Comparison of ENCODE assay signal across 25 cellular contexts in the genomic region with DNA sequence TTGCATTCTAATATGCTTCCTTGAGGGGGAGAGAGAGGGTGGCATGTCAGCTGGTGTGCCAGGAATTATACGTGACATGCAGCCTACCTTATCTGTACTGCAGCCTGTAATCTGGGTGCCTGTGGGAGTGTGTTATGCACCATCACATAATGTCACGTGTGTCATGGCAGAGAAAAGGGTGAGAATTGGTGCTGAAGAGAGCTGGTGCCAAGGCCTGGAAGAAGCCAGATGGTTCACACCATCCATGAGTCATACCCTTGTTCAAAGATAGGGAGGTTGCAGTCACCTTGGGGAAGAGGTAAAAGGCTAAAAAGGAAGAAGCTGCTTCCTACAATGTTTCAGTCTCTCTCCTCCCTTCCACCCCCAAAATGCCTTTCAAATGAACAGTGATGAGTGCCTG. TPM values are rescaled to one million over a fixed set of nuclear protein-coding genes. Genes with fewer than 3 reads are reported as not detected.
A peak's percentile ranks its signal among the peaks of the same experiment; 100 is the strongest.
DNase-seq lines count a peak whose midpoint lies in the region; ATAC-seq and TF ChIP-seq lines count a peak whose summit lies in the region.
"Had no signal": no experiment of that assay in that cellular context is flagged by ENCODE, and none has a peak within 500 bp of the region (broad histone marks: within the 10 kb centered on the region; RNA-seq: fewer than 3 reads in every experiment).

No MANE protein-coding gene starts in this region.

- peak overlapping the region; percentile 72 for H3K27ac Mint-ChIP-seq in activated CD4-positive, alpha-beta T cell treated with anti-CD3 and anti-CD28 coated beads for 36 hours
- H3K27ac Mint-ChIP-seq in activated CD4-positive, alpha-beta T cell treated with anti-CD3 and anti-CD28 coated beads, Interleukin-2, amount 10 ng/mL, durations not matched to agents 24 days and 14 days: no peak overlapping the region
- H3K27ac Mint-ChIP-seq in activated naive CD8-positive, alpha-beta T cell treated with anti-CD3 and anti-CD28 coated beads for 36 hours: peak overlapping the region; percentile 3
- peak overlapping the region in 7 of 9 donors; percentile 13 to 84 (median 57) for H3K27ac Mint-ChIP-seq in naive thymus-derived CD4-positive, alpha-beta T cell
- H3K27ac Mint-ChIP-seq: activated B cell treated with CpG ODN at 0.5 μM for 24 hours, GM23338, neural progenitor cell had no signal

- H2AFZ ChIP-seq in GM23248 (no peak overlapping the region), smooth muscle cell (ENCODE audit: low read depth) (no peak overlapping the region)
- H2AFZ ChIP-seq: GM23338, neural progenitor cell had no signal

- H3K9me3 ChIP-seq in GM23248 (ENCODE audit: low read depth) (no peaks in the 10 kb centered on the region), smooth muscle cell (replicated peaks; ENCODE audit: low read depth) (no peaks in the 10 kb centered on the region)
- no peaks in the 10 kb centered on the region for H3K9me3 ChIP-seq in naive thymus-derived CD4-positive, alpha-beta T cell (ENCODE audit: control insufficient read depth in 2 of 3, low read length in 3 of 3)
- H3K9me3 ChIP-seq: BLaER1, gastrocnemius medialis, psoas muscle, SJCRH30, suprapubic skin had no signal

- H3K9ac ChIP-seq in GM23248 (no peak overlapping the region), smooth muscle cell (ENCODE audit: low read depth) (no peak overlapping the region)
- H3K9ac ChIP-seq: BLaER1, neural progenitor cell had no signal

- H3K4me1 Mint-ChIP-seq in activated CD4-positive, alpha-beta T cell treated with anti-CD3 and anti-CD28 coated beads for 36 hours: peaks cover 43% of the 10 kb centered on the region
- H3K4me1 Mint-ChIP-seq in activated CD4-positive, alpha-beta T cell treated with anti-CD3 and anti-CD28 coated beads, Interleukin-2, amount 10 ng/mL, durations not matched to agents 24 days and 14 days: peaks cover 44% of the 10 kb centered on the region
- peaks cover 42% of the 10 kb centered on the region for H3K4me1 Mint-ChIP-seq in activated naive CD8-positive, alpha-beta T cell treated with anti-CD3 and anti-CD28 coated beads for 36 hours
- H3K4me1 Mint-ChIP-seq in naive thymus-derived CD4-positive, alpha-beta T cell: peaks cover 31 to 67% (median 53%) of the 10 kb centered on the region in 7 donors

- in situ Hi-C loops in GM23248 (cut with MboI): no loop called here

- H3K27me3 ChIP-seq in GM23248 (replicated peaks; ENCODE audit: insufficient read depth): no peaks in the 10 kb centered on the region
- H3K27me3 ChIP-seq in naive thymus-derived CD4-positive, alpha-beta T cell (ENCODE audit: control insufficient read depth in 2 of 2, insufficient read depth in 2 of 2, low read length in 2 of 2): no peaks in the 10 kb centered on the region
- H3K27me3 ChIP-seq in smooth muscle cell (ENCODE audit: low read depth): no peaks in the 10 kb centered on the region
- H3K27me3 ChIP-seq: BLaER1, gastrocnemius medialis, neural progenitor cell, SJCRH30, suprapubic skin had no signal

- no peaks in the 10 kb centered on the region; the same call in 1 of the 2 replicates for H3F3A ChIP-seq in GM23248 (ENCODE audit: insufficient read depth)
- no peaks in the 10 kb centered on the region for H3F3A ChIP-seq in smooth muscle cell (ENCODE audit: low read depth)

- peaks cover 42% of the 10 kb centered on the region for H3K36me3 ChIP-seq in GM23248 (ENCODE audit: low read depth)
- peaks cover 8 to 82% (median 41%) of the 10 kb centered on the region in 3 experiments for H3K36me3 ChIP-seq in naive thymus-derived CD4-positive, alpha-beta T cell (ENCODE audit: control insufficient read depth in 2 of 3, insufficient read depth in 3 of 3, low read length in 3 of 3)
- peaks cover 7% of the 10 kb centered on the region for H3K36me3 ChIP-seq in smooth muscle cell (ENCODE audit: low read depth)
- H3K36me3 ChIP-seq: neural progenitor cell had no signal

- H3K36me3 Mint-ChIP-seq in activated CD4-positive, alpha-beta T cell treated with anti-CD3 and anti-CD28 coated beads for 36 hours (ENCODE audit: low read depth): peaks cover 57% of the 10 kb centered on the region
- H3K36me3 Mint-ChIP-seq in activated CD4-positive, alpha-beta T cell treated with anti-CD3 and anti-CD28 coated beads, Interleukin-2, amount 10 ng/mL, durations not matched to agents 24 days and 14 days (ENCODE audit: low read depth): peaks cover 64% of the 10 kb centered on the region
- H3K36me3 Mint-ChIP-seq in activated naive CD8-positive, alpha-beta T cell treated with anti-CD3 and anti-CD28 coated beads for 36 hours: peaks cover 29% of the 10 kb centered on the region
- H3K36me3 Mint-ChIP-seq in naive thymus-derived CD4-positive, alpha-beta T cell: peaks cover 15 to 30% (median 28%) of the 10 kb centered on the region in 5 donors

- POLR2A ChIA-PET in activated CD4-positive, alpha-beta T cell treated with anti-CD3 and anti-CD28 coated beads for 36 hours (lab: Charles Lee): interaction anchor here (0.6 to 1.0 kb wide), 3 partner anchors 14 to 285 kb away, joined by 3 to 5 read pairs (median 3); no protein-coding TSS in a partner anchor
- POLR2A ChIA-PET in naive thymus-derived CD4-positive, alpha-beta T cell (lab: Charles Lee): interaction anchor here (1.3 kb wide), 1 partner anchor 18 kb away, joined by 4 read pairs; no protein-coding TSS in a partner anchor

- H3K4me1 ChIP-seq in GM23248 (ENCODE audit: insufficient read depth) (peaks cover 12% of the 10 kb centered on the region), smooth muscle cell (ENCODE audit: low read depth) (peaks cover 8% of the 10 kb centered on the region)
- H3K4me1 ChIP-seq in naive thymus-derived CD4-positive, alpha-beta T cell (ENCODE audit: control insufficient read depth in 2 of 2, insufficient read depth in 2 of 2, low read length in 2 of 2): peaks cover 3 to 14% of the 10 kb centered on the region in 2 donors

- H3K27ac ChIP-seq in GM23248: no peak overlapping the region
- no peak overlapping the region for H3K27ac ChIP-seq in naive thymus-derived CD4-positive, alpha-beta T cell (ENCODE audit: low read depth, low read length)
- no peak overlapping the region for H3K27ac ChIP-seq in smooth muscle cell (ENCODE audit: low read depth)
- H3K27ac ChIP-seq: BLaER1, epithelial cell of prostate, gastrocnemius medialis, neural progenitor cell, psoas muscle, SJCRH30, suprapubic skin had no signal

- no peaks in the 10 kb centered on the region for H3K27me3 Mint-ChIP-seq in activated CD4-positive, alpha-beta T cell treated with anti-CD3 and anti-CD28 coated beads for 36 hours
- no peaks in the 10 kb centered on the region for H3K27me3 Mint-ChIP-seq in activated CD4-positive, alpha-beta T cell treated with anti-CD3 and anti-CD28 coated beads, Interleukin-2, amount 10 ng/mL, durations not matched to agents 24 days and 14 days
- H3K27me3 Mint-ChIP-seq in activated naive CD8-positive, alpha-beta T cell treated with anti-CD3 and anti-CD28 coated beads for 36 hours: no peaks in the 10 kb centered on the region
- H3K27me3 Mint-ChIP-seq in naive thymus-derived CD4-positive, alpha-beta T cell: no peaks in the 10 kb centered on the region
- H3K27me3 Mint-ChIP-seq: activated B cell treated with CpG ODN at 0.5 μM for 24 hours had no signal

- intact Hi-C loops in activated CD4-positive, alpha-beta T cell treated with anti-CD3 and anti-CD28 coated beads for 36 hours (cut with DNase I, micrococcal nuclease): no loop called here
- intact Hi-C loops in activated CD4-positive, alpha-beta T cell treated with anti-CD3 and anti-CD28 coated beads, Interleukin-2, amount 10 ng/mL, durations not matched to agents 24 days and 14 days (cut with micrococcal nuclease): no loop called here
- intact Hi-C loops in naive thymus-derived CD4-positive, alpha-beta T cell (cut with micrococcal nuclease): no loop called here

- H3K4me2 ChIP-seq in GM23248 (ENCODE audit: unreplicated experiment) (no peak overlapping the region), smooth muscle cell (no peak overlapping the region)
- H3K4me2 ChIP-seq: BLaER1, GM23338, neural progenitor cell had no signal

- TF ChIP-seq CTCF in smooth muscle cell (IDR thresholded peaks at IDR 0.05; ENCODE audit: borderline replicate concordance, insufficient read depth, poor library complexity, severe bottlenecking): no peak

- DNase-seq in activated CD4-positive, alpha-beta T cell treated with anti-CD3 and anti-CD28 coated beads for 36 hours: peak; percentile 36
- DNase-seq in activated CD4-positive, alpha-beta T cell treated with anti-CD3 and anti-CD28 coated beads, Interleukin-2, amount 10 ng/mL, durations not matched to agents 24 days and 14 days: no peak
- DNase-seq in GM23248 (peak; percentile 24), smooth muscle cell (lab: John Stamatoyannopoulos, UW; ENCODE audit: unreplicated experiment) (no peak), mesenteric fat pad (ENCODE audit: low spot score) (no peak), iPS-NIHi11 (ENCODE audit: low spot score) (no peak)
- DNase-seq in activated naive CD8-positive, alpha-beta T cell treated with anti-CD3 and anti-CD28 coated beads for 36 hours: no peak
- DNase-seq in naive thymus-derived CD4-positive, alpha-beta T cell: no peak
- DNase-seq: activated B cell treated with CpG ODN at 0.5 μM for 24 hours, amniotic stem cell, gastrocnemius medialis, Kasumi-1, left cardiac atrium, NCI-H2171, NCI-H69, psoas muscle, SJCRH30, small intestine had no signal

- no peak overlapping the region for H3K4me3 ChIP-seq in GM23248
- no peak overlapping the region for H3K4me3 ChIP-seq in naive thymus-derived CD4-positive, alpha-beta T cell (ENCODE audit: low read length)
- H3K4me3 ChIP-seq in smooth muscle cell: no peak overlapping the region
- H3K4me3 ChIP-seq: BLaER1, gastrocnemius medialis, GM23338, neural progenitor cell, psoas muscle, SJCRH30, suprapubic skin had no signal

- ATAC-seq in activated CD4-positive, alpha-beta T cell treated with anti-CD3 and anti-CD28 coated beads for 36 hours: peak; percentile 75
- no peak for ATAC-seq in naive thymus-derived CD4-positive, alpha-beta T cell
- ATAC-seq: gastrocnemius medialis, GM23338, left cardiac atrium, psoas muscle had no signal

- H4K20me1 ChIP-seq in GM23248 (ENCODE audit: insufficient read depth): no peaks in the 10 kb centered on the region; the same call in 1 of the 2 replicates
- peaks cover 34% of the 10 kb centered on the region for H4K20me1 ChIP-seq in smooth muscle cell (ENCODE audit: low read depth)

- H3K4me3 Mint-ChIP-seq in activated CD4-positive, alpha-beta T cell treated with anti-CD3 and anti-CD28 coated beads for 36 hours: no peak overlapping the region
- H3K4me3 Mint-ChIP-seq in activated CD4-positive, alpha-beta T cell treated with anti-CD3 and anti-CD28 coated beads, Interleukin-2, amount 10 ng/mL, durations not matched to agents 24 days and 14 days: no peak overlapping the region
- no peak overlapping the region for H3K4me3 Mint-ChIP-seq in activated naive CD8-positive, alpha-beta T cell treated with anti-CD3 and anti-CD28 coated beads for 36 hours
- H3K4me3 Mint-ChIP-seq in naive thymus-derived CD4-positive, alpha-beta T cell: no peak overlapping the region
- H3K4me3 Mint-ChIP-seq: activated B cell treated with CpG ODN at 0.5 μM for 24 hours, GM23338, neural progenitor cell had no signal

- no peaks in the 10 kb centered on the region for H3K9me3 Mint-ChIP-seq in activated CD4-positive, alpha-beta T cell treated with anti-CD3 and anti-CD28 coated beads for 36 hours (ENCODE audit: low read depth)
- no peaks in the 10 kb centered on the region for H3K9me3 Mint-ChIP-seq in activated CD4-positive, alpha-beta T cell treated with anti-CD3 and anti-CD28 coated beads, Interleukin-2, amount 10 ng/mL, durations not matched to agents 24 days and 14 days
- no peaks in the 10 kb centered on the region for H3K9me3 Mint-ChIP-seq in activated naive CD8-positive, alpha-beta T cell treated with anti-CD3 and anti-CD28 coated beads for 36 hours
- no peaks in the 10 kb centered on the region for H3K9me3 Mint-ChIP-seq in naive thymus-derived CD4-positive, alpha-beta T cell
- H3K9me3 Mint-ChIP-seq: activated B cell treated with CpG ODN at 0.5 μM for 24 hours, GM23338, neural progenitor cell had no signal

- CTCF ChIA-PET in activated CD4-positive, alpha-beta T cell treated with anti-CD3 and anti-CD28 coated beads for 36 hours (lab: Charles Lee): interaction anchor here (0.7 to 2.0 kb wide), 3 partner anchors 9 to 78 kb away, joined by 3 to 8 read pairs (median 3); no protein-coding TSS in a partner anchor
- CTCF ChIA-PET in naive thymus-derived CD4-positive, alpha-beta T cell (lab: Charles Lee): no interaction called here

- WGBS in GM23248 (ENCODE audit: low coverage in 1 of 2, low lambda C conversion rate in 2 of 2, missing lambda C conversion rate in 2 of 2), 2 experiments: 65 to 69% methylated on average over 2 of the region's 2 CpGs
- WGBS in smooth muscle cell (ENCODE audit: low lambda C conversion rate): 94% methylated on average over 2 of the region's 2 CpGs

- no peaks in the 10 kb centered on the region for H3K9me2 ChIP-seq in GM23248 (ENCODE audit: insufficient read depth)

- H3K79me2 ChIP-seq in GM23248 (ENCODE audit: insufficient read depth) (peaks cover 82% of the 10 kb centered on the region), smooth muscle cell (ENCODE audit: low read depth) (peaks cover 48% of the 10 kb centered on the region)

RNA-seq across cellular contexts. Expression of a gene that starts 5.3 kb away (rescaled TPM):
- total RNA-seq in activated CD4-positive, alpha-beta T cell treated with anti-CD3 and anti-CD28 coated beads for 36 hours: 10 to 100 TPM; 23.3 to 25.9 TPM
- 41.7 and 45.3 TPM in 2 replicates for total RNA-seq in activated CD4-positive, alpha-beta T cell treated with anti-CD3 and anti-CD28 coated beads, Interleukin-2, amount 10 ng/mL, durations not matched to agents 24 days and 14 days
- 16.3 and 18.3 TPM in 2 replicates for total RNA-seq in GM23248 (2014; rRNA removed; shearing (Covaris generic))
- polyA plus RNA-seq in GM23248 (2016; fragmentation: Nextera tagmentation; extraction: Ambion mirVana) (7.3 and 10.4 TPM in 2 replicates), smooth muscle cell (14.3 and 17.1 TPM in 2 replicates)
- 10 to 100 TPM; 39.4 to 40.1 TPM for total RNA-seq in activated naive CD8-positive, alpha-beta T cell treated with anti-CD3 and anti-CD28 coated beads for 36 hours
- total RNA-seq in naive thymus-derived CD4-positive, alpha-beta T cell: 10 to 100 TPM; 32.0 to 42.4 (median 39.5) TPM
- 10 to 100 TPM in 1 of 2 donors, 1 to 10 TPM in 1; 9.2 to 24.6 TPM for polyA plus RNA-seq in naive thymus-derived CD4-positive, alpha-beta T cell
- total RNA-seq in smooth muscle cell (11.5 and 13.9 TPM in 2 replicates), mesenteric fat pad (18.7 TPM)

RNA-seq across cellular contexts. Expression of a gene that starts 12.9 kb away (rescaled TPM):
- total RNA-seq in activated CD4-positive, alpha-beta T cell treated with anti-CD3 and anti-CD28 coated beads for 36 hours: 10 to 100 TPM; 36.4 to 61.6 TPM
- total RNA-seq in activated CD4-positive, alpha-beta T cell treated with anti-CD3 and anti-CD28 coated beads, Interleukin-2, amount 10 ng/mL, durations not matched to agents 24 days and 14 days: 37.0 and 41.1 TPM in 2 replicates
- total RNA-seq in GM23248 (2014; rRNA removed; shearing (Covaris generic)): 18.0 and 36.5 TPM in 2 replicates
- 23.0 and 24.6 TPM in 2 replicates for polyA plus RNA-seq in GM23248 (2016; fragmentation: Nextera tagmentation; extraction: Ambion mirVana)
- 10 to 100 TPM; 27.0 to 30.0 TPM for total RNA-seq in activated naive CD8-positive, alpha-beta T cell treated with anti-CD3 and anti-CD28 coated beads for 36 hours
- 10 to 100 TPM; 18.8 to 42.9 (median 31.6) TPM for total RNA-seq in naive thymus-derived CD4-positive, alpha-beta T cell
- polyA plus RNA-seq in naive thymus-derived CD4-positive, alpha-beta T cell: 10 to 100 TPM; 18.4 to 26.8 TPM
- total RNA-seq in smooth muscle cell: 13.4 and 16.0 TPM in 2 replicates
- 22.3 and 24.6 TPM in 2 replicates for polyA plus RNA-seq in smooth muscle cell
- total RNA-seq in mesenteric fat pad: 14.4 TPM

RNA-seq across cellular contexts. Expression of a gene that starts 32.9 kb away (rescaled TPM):
- total RNA-seq in activated CD4-positive, alpha-beta T cell treated with anti-CD3 and anti-CD28 coated beads for 36 hours: 10 to 100 TPM; 48.4 to 53.1 TPM
- total RNA-seq in activated CD4-positive, alpha-beta T cell treated with anti-CD3 and anti-CD28 coated beads, Interleukin-2, amount 10 ng/mL, durations not matched to agents 24 days and 14 days: 81.0 and 83.7 TPM in 2 replicates
- 26.9 and 30.6 TPM in 2 replicates for total RNA-seq in GM23248 (2014; rRNA removed; shearing (Covaris generic))
- polyA plus RNA-seq in GM23248 (2016; fragmentation: Nextera tagmentation; extraction: Ambion mirVana) (27.7 and 28.3 TPM in 2 replicates), smooth muscle cell (6.3 and 10.9 TPM in 2 replicates)
- total RNA-seq in activated naive CD8-positive, alpha-beta T cell treated with anti-CD3 and anti-CD28 coated beads for 36 hours: 10 to 100 TPM; 24.8 to 25.7 TPM
- total RNA-seq in naive thymus-derived CD4-positive, alpha-beta T cell: 10 to 100 TPM in 2 of 5 experiments, 1 to 10 TPM in 3; 2.1 to 36.3 (median 2.5) TPM
- 1 to 10 TPM in 1 of 2 donors, under 1 TPM in 1; 0.85 to 2.1 TPM for polyA plus RNA-seq in naive thymus-derived CD4-positive, alpha-beta T cell
- total RNA-seq in smooth muscle cell (3.9 and 6.4 TPM in 2 replicates), mesenteric fat pad (98.6 TPM)

RNA-seq across cellular contexts. Expression of a gene that starts 33.2 kb away (rescaled TPM):
- total RNA-seq in activated CD4-positive, alpha-beta T cell treated with anti-CD3 and anti-CD28 coated beads for 36 hours: under 1 TPM; 0.14 to 0.30 TPM
- 0.17 TPM in 1 of 2 replicates, not detected in the other for total RNA-seq in activated CD4-positive, alpha-beta T cell treated with anti-CD3 and anti-CD28 coated beads, Interleukin-2, amount 10 ng/mL, durations not matched to agents 24 days and 14 days
- total RNA-seq in GM23248 (2014; rRNA removed; shearing (Covaris generic)): not detected in 2 replicates
- polyA plus RNA-seq in GM23248 (2016; fragmentation: Nextera tagmentation; extraction: Ambion mirVana) (not detected in 2 replicates), smooth muscle cell (0.44 TPM in 1 of 2 replicates, not detected in the other)
- total RNA-seq in activated naive CD8-positive, alpha-beta T cell treated with anti-CD3 and anti-CD28 coated beads for 36 hours: not detected
- total RNA-seq in naive thymus-derived CD4-positive, alpha-beta T cell: 1 to 10 TPM in 1 of 5 experiments, under 1 TPM in 2, not detected in 2; 0.16 to 1.2 (median 0.35) TPM
- under 1 TPM in 1 of 2 donors, not detected in 1; 0.67 TPM for polyA plus RNA-seq in naive thymus-derived CD4-positive, alpha-beta T cell
- total RNA-seq in smooth muscle cell (not detected in 2 replicates), mesenteric fat pad (not detected)
- total RNA-seq: dermis microvascular lymphatic vessel endothelial cell, gastrocnemius medialis, HT1080, psoas muscle had no signal

RNA-seq across cellular contexts. Expression of a gene that starts 55.4 kb away (rescaled TPM):
- total RNA-seq in activated CD4-positive, alpha-beta T cell treated with anti-CD3 and anti-CD28 coated beads for 36 hours: 10 to 100 TPM; 80.7 to 96.4 TPM
- 63.4 and 64.6 TPM in 2 replicates for total RNA-seq in activated CD4-positive, alpha-beta T cell treated with anti-CD3 and anti-CD28 coated beads, Interleukin-2, amount 10 ng/mL, durations not matched to agents 24 days and 14 days
- 131 and 135 TPM in 2 replicates for total RNA-seq in GM23248 (2014; rRNA removed; shearing (Covaris generic))
- polyA plus RNA-seq in GM23248 (2016; fragmentation: Nextera tagmentation; extraction: Ambion mirVana) (85.1 and 87.7 TPM in 2 replicates), smooth muscle cell (72.5 and 79.6 TPM in 2 replicates)
- 10 to 100 TPM; 49.5 to 50.8 TPM for total RNA-seq in activated naive CD8-positive, alpha-beta T cell treated with anti-CD3 and anti-CD28 coated beads for 36 hours
- total RNA-seq in naive thymus-derived CD4-positive, alpha-beta T cell: 10 to 100 TPM; 31.6 to 67.4 (median 36.8) TPM
- 10 to 100 TPM; 44.3 to 69.5 TPM for polyA plus RNA-seq in naive thymus-derived CD4-positive, alpha-beta T cell
- total RNA-seq in smooth muscle cell (50.9 and 51.8 TPM in 2 replicates), mesenteric fat pad (40.4 TPM)

Comparison
In these comparisons a context has a peak if more than half of its experiments do, and no peak if none do; other contexts are left out.
1. DNase-seq: peak in activated CD4-positive, alpha-beta T cell treated with anti-CD3 and anti-CD28 coated beads for 36 hours (single experiment) and GM23248 (single experiment); none in activated CD4-positive, alpha-beta T cell treated with anti-CD3 and anti-CD28 coated beads, Interleukin-2, amount 10 ng/mL, durations not matched to agents 24 days and 14 days (single experiment), activated naive CD8-positive, alpha-beta T cell treated with anti-CD3 and anti-CD28 coated beads for 36 hours (single experiment), naive thymus-derived CD4-positive, alpha-beta T cell (0 of 9), smooth muscle cell (single experiment), mesenteric fat pad (single experiment) and iPS-NIHi11 (single experiment).